ENCODE assay signal across 1 cellular context in genomic region chr2:191682148-191682547, GRCh38.
TF ChIP-seq lines count a peak whose summit lies in the region.

No MANE protein-coding gene starts in this region.

TF ChIP-seq in GM12878, 131 proteins besides CTCF, POLR2A, EP300 and RAD21:
- TF ChIP-seq BACH1 (IDR thresholded peaks at IDR 0.05; ENCODE audit: borderline replicate concordance): no peak
- no peak for TF ChIP-seq BHLHE40 (IDR thresholded peaks at IDR 0.05; ENCODE audit: borderline replicate concordance in 1 of 2, low read depth in 2 of 2, low read length in 1 of 2)
- TF ChIP-seq NR2F1 (conservative IDR thresholded peaks at IDR 0.05): no peak
- no peak for TF ChIP-seq SP1 (IDR thresholded peaks at IDR 0.05; ENCODE audit: low read depth, low read length)
- no peak for TF ChIP-seq RB1 (IDR thresholded peaks at IDR 0.05; ENCODE audit: borderline replicate concordance)
- no peak for TF ChIP-seq GATAD2B (conservative IDR thresholded peaks at IDR 0.05; ENCODE audit: low read depth)
- no peak for TF ChIP-seq CREB1 (IDR thresholded peaks at IDR 0.05; ENCODE audit: low read depth)
- TF ChIP-seq IKZF1 (conservative IDR thresholded peaks at IDR 0.05): no peak
- TF ChIP-seq MLLT1 (IDR thresholded peaks at IDR 0.05): no peak
- TF ChIP-seq FOXK2 (IDR thresholded peaks at IDR 0.05): no peak
- TF ChIP-seq TARDBP (IDR thresholded peaks at IDR 0.05; ENCODE audit: borderline replicate concordance): no peak
- no peak for TF ChIP-seq ZNF207 (IDR thresholded peaks at IDR 0.05; ENCODE audit: borderline replicate concordance)
- no peak for TF ChIP-seq FOXM1 (IDR thresholded peaks at IDR 0.05; ENCODE audit: low read depth, low read length)
- no peak for TF ChIP-seq ESRRA (IDR thresholded peaks at IDR 0.05; ENCODE audit: low read length)
- TF ChIP-seq SKIL (IDR thresholded peaks at IDR 0.05; ENCODE audit: low read depth, poor library complexity, severe bottlenecking): no peak
- TF ChIP-seq RELB (IDR thresholded peaks at IDR 0.05; ENCODE audit: low read depth): no peak
